ENCODE assay signal across 14 cellular contexts in the genomic region with DNA sequence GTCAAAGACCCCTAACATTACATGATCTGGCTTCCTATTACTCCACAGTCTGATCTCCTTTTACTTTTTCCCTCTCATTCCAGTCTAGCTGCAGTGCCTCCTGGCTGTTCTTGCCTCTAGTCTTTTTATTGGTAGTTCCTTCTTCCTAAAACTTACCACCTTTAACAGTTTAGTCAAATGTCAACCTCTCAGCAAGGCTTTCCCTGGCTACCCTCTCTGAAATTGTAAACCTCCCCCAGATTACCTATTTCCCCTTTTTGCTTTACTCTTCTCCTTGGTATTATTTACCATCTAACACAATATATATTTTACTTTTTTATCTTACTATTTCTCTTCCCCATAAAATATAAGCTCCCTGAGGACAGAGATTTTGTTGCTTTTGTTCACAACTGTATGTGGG.
A peak's percentile ranks its signal among the peaks of the same experiment; 100 is the strongest.
DNase-seq lines count a peak whose midpoint lies in the region; ATAC-seq and TF ChIP-seq lines count a peak whose summit lies in the region.
"Had no signal": no experiment of that assay in that cellular context is flagged by ENCODE, and none has a peak within 500 bp of the region (broad histone marks: within the 10 kb centered on the region; RNA-seq: fewer than 3 reads in every experiment).

No MANE protein-coding gene starts in this region.

- H3K27me3 Mint-ChIP-seq in mesothelial cell of epicardium (ENCODE audit: low read depth) = no peaks in the 10 kb centered on the region

- H3K27ac Mint-ChIP-seq in mesothelial cell of epicardium = peak overlapping the region; percentile 45
- H3K27ac Mint-ChIP-seq in stimulated activated effector memory CD8-positive, alpha-beta T cell treated with anti-CD3 and anti-CD28 coated beads, Interleukin-12 subunit alpha, Interleukin-12 subunit beta, amount 100 ng/mL, for 72 hours = no peak overlapping the region
- H3K27ac Mint-ChIP-seq: CD8-positive, alpha-beta T cell; HFFc6 had no signal

- no peak overlapping the region for H3K4me3 Mint-ChIP-seq in mesothelial cell of epicardium
- H3K4me3 Mint-ChIP-seq in stimulated activated effector memory CD8-positive, alpha-beta T cell treated with anti-CD3 and anti-CD28 coated beads, Interleukin-12 subunit alpha, Interleukin-12 subunit beta, amount 100 ng/mL, for 72 hours = no peak overlapping the region
- H3K4me3 Mint-ChIP-seq: CD8-positive, alpha-beta T cell; HFFc6 had no signal

- TF ChIP-seq CTCF in mesothelial cell of epicardium (IDR thresholded peaks at IDR 0.05; ENCODE audit: unreplicated experiment) = no peak

- H3K9me3 Mint-ChIP-seq in mesothelial cell of epicardium = no peaks in the 10 kb centered on the region
- peaks cover 4% of the 10 kb centered on the region for H3K9me3 Mint-ChIP-seq in stimulated activated effector memory CD8-positive, alpha-beta T cell treated with anti-CD3 and anti-CD28 coated beads, Interleukin-12 subunit alpha, Interleukin-12 subunit beta, amount 100 ng/mL, for 72 hours
- H3K9me3 Mint-ChIP-seq: CD8-positive, alpha-beta T cell; HFFc6 had no signal

- peaks cover 3% of the 10 kb centered on the region for H3K4me1 Mint-ChIP-seq in mesothelial cell of epicardium
- H3K4me1 Mint-ChIP-seq in stimulated activated effector memory CD8-positive, alpha-beta T cell treated with anti-CD3 and anti-CD28 coated beads, Interleukin-12 subunit alpha, Interleukin-12 subunit beta, amount 100 ng/mL, for 72 hours = no peaks in the 10 kb centered on the region

- no peak for ATAC-seq in stimulated activated effector memory CD8-positive, alpha-beta T cell treated with anti-CD3 and anti-CD28 coated beads, Interleukin-12 subunit alpha, Interleukin-12 subunit beta, amount 100 ng/mL, for 72 hours
- ATAC-seq: CD8-positive, alpha-beta T cell; HCT116 had no signal

- no peaks in the 10 kb centered on the region for H3K36me3 Mint-ChIP-seq in mesothelial cell of epicardium
- no peaks in the 10 kb centered on the region for H3K36me3 Mint-ChIP-seq in stimulated activated effector memory CD8-positive, alpha-beta T cell treated with anti-CD3 and anti-CD28 coated beads, Interleukin-12 subunit alpha, Interleukin-12 subunit beta, amount 100 ng/mL, for 72 hours
- H3K36me3 Mint-ChIP-seq: CD8-positive, alpha-beta T cell had no signal

- DNase-seq in SIG-M5 treated with dmso at 0.1 percent for 504 hours (lab: John Stamatoyannopoulos, UW; ENCODE audit: unreplicated experiment) (peak; percentile 17), SIG-M5 (lab: John Stamatoyannopoulos, UW) (no peak), OCI-M1 (lab: John Stamatoyannopoulos, UW) (peak; percentile 31), mesothelial cell of epicardium (ENCODE audit: low spot score in 2 of 2, unreplicated experiment in 2 of 2) (no peak), NCI-H510A (lab: John Stamatoyannopoulos, UW) (no peak), activated T-cell treated with anti-CD3 and anti-CD28 coated beads for 4 hours (no peak)
- DNase-seq in stimulated activated effector memory CD8-positive, alpha-beta T cell treated with anti-CD3 and anti-CD28 coated beads, Interleukin-12 subunit alpha, Interleukin-12 subunit beta, amount 100 ng/mL, for 72 hours (ENCODE audit: low spot score in 2 of 2) = no peak
- DNase-seq: 8988T; CD8-positive, alpha-beta T cell; COR-L47; GOT3; H7; HFFc6 had no signal

Comparison
In these comparisons a context has a peak if more than half of its experiments do, and no peak if none do; other contexts are left out.
1. DNase-seq: peak in SIG-M5 treated with dmso at 0.1 percent for 504 hours (single experiment) and OCI-M1 (single experiment); none in SIG-M5 (single experiment), mesothelial cell of epicardium (0 of 2), stimulated activated effector memory CD8-positive, alpha-beta T cell treated with anti-CD3 and anti-CD28 coated beads, Interleukin-12 subunit alpha, Interleukin-12 subunit beta, amount 100 ng/mL, for 72 hours (0 of 2), NCI-H510A (single experiment) and activated T-cell treated with anti-CD3 and anti-CD28 coated beads for 4 hours (single experiment).